ENCODE assay signal across 1 cellular context in the genomic region with DNA sequence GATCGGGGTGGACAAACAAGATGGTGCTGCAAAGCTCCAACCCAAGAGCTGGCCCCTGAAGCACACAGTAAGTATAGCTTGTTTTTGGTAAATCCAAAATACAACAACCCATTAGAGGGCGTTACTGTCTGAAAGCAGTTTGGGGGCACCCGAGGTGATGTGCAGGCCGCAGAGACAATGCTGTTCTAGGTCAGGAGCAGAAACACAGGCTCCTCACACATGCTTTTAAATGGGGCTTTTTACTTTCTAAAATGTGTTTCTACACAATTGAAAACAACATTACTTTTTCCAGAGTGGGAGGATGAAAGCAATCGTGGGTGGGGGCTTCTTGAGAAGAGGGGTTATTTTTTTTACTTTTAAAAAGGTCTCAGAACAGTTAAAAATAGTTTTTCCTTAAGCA.
TF ChIP-seq lines count a peak whose summit lies in the region.

No MANE protein-coding gene starts in this region.

TF ChIP-seq in GM23338, 12 proteins besides CTCF, POLR2A, EP300 and RAD21 (continued from another document):
- TF ChIP-seq, protein P1, sequence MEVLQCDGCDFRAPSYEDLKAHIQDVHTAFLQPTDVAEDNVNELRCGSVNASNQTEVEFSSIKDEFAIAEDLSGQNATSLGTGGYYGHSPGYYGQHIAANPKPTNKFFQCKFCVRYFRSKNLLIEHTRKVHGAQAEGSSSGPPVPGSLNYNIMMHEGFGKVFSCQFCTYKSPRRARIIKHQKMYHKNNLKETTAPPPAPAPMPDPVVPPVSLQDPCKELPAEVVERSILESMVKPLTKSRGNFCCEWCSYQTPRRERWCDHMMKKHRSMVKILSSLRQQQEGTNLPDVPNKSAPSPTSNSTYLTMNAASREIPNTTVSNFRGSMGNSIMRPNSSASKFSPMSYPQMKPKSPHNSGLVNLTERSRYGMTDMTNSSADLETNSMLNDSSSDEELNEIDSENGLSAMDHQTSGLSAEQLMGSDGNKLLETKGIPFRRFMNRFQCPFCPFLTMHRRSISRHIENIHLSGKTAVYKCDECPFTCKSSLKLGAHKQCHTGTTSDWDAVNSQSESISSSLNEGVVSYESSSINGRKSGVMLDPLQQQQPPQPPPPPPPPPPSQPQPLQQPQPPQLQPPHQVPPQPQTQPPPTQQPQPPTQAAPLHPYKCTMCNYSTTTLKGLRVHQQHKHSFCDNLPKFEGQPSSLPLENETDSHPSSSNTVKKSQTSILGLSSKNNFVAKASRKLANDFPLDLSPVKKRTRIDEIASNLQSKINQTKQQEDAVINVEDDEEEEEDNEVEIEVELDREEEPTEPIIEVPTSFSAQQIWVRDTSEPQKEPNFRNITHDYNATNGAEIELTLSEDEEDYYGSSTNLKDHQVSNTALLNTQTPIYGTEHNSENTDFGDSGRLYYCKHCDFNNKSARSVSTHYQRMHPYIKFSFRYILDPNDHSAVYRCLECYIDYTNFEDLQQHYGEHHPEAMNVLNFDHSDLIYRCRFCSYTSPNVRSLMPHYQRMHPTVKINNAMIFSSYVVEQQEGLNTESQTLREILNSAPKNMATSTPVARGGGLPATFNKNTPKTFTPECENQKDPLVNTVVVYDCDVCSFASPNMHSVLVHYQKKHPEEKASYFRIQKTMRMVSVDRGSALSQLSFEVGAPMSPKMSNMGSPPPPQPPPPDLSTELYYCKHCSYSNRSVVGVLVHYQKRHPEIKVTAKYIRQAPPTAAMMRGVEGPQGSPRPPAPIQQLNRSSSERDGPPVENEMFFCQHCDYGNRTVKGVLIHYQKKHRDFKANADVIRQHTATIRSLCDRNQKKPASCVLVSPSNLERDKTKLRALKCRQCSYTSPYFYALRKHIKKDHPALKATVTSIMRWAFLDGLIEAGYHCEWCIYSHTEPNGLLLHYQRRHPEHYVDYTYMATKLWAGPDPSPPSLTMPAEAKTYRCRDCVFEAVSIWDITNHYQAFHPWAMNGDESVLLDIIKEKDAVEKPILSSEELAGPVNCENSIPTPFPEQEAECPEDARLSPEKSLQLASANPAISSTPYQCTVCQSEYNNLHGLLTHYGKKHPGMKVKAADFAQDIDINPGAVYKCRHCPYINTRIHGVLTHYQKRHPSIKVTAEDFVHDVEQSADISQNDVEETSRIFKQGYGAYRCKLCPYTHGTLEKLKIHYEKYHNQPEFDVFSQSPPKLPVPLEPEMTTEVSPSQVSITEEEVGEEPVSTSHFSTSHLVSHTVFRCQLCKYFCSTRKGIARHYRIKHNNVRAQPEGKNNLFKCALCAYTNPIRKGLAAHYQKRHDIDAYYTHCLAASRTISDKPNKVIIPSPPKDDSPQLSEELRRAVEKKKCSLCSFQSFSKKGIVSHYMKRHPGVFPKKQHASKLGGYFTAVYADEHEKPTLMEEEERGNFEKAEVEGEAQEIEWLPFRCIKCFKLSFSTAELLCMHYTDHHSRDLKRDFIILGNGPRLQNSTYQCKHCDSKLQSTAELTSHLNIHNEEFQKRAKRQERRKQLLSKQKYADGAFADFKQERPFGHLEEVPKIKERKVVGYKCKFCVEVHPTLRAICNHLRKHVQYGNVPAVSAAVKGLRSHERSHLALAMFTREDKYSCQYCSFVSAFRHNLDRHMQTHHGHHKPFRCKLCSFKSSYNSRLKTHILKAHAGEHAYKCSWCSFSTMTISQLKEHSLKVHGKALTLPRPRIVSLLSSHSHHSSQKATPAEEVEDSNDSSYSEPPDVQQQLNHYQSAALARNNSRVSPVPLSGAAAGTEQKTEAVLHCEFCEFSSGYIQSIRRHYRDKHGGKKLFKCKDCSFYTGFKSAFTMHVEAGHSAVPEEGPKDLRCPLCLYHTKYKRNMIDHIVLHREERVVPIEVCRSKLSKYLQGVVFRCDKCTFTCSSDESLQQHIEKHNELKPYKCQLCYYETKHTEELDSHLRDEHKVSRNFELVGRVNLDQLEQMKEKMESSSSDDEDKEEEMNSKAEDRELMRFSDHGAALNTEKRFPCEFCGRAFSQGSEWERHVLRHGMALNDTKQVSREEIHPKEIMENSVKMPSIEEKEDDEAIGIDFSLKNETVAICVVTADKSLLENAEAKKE (CRISPR knock-in tag; IDR thresholded peaks at IDR 0.05): no peak
TF ChIP-seq in GM23338: peak in this region for 0.
